9 cellular contexts compared by ENCODE assay signal in genomic region chr11:57425565-57426438, GRCh38. TPM values are rescaled to one million over a fixed set of nuclear protein-coding genes. Genes with fewer than 3 reads are reported as not detected.
DNase-seq lines count a peak whose midpoint lies in the region; ATAC-seq, FAIRE-seq and TF ChIP-seq lines count a peak whose summit lies in the region.
"Had no signal": no experiment of that assay in that cellular context is flagged by ENCODE, and none has a peak within 500 bp of the region (broad histone marks: within the 10 kb centered on the region; RNA-seq: fewer than 3 reads in every experiment).

No MANE protein-coding gene starts in this region.

- H3K4me1 ChIP-seq in pancreas: peaks cover 16 to 21% (median 17%) of the 10 kb centered on the region in 3 donors

- peak overlapping the region in 3 of 4 donors; percentile 86 to 96 (median 92) for H3K27ac ChIP-seq in pancreas

- intact Hi-C loops in pancreas (cut with DNase I): no loop called here

- no peaks in the 10 kb centered on the region for H3K36me3 ChIP-seq in pancreas

- no peak for FAIRE-seq in pancreas (lab: Jason Lieb, UNC)
- no peak for FAIRE-seq in urothelium cell line (lab: Jason Lieb, UNC)

- WGBS in pancreas, 2 donors: 58% methylated on average over 15 of the region's 15 CpGs

- no peaks in the 10 kb centered on the region for H3K27me3 ChIP-seq in pancreas

- H3K4me3 ChIP-seq in GM12875 (ENCODE audit: low read depth, low read length) (peak overlapping the region; percentile 85), fibroblast of the aortic adventitia (ENCODE audit: low read depth, low read length) (peak overlapping the region; percentile 66), pancreas (peak overlapping the region in 2 of 4 donors; percentile 34 to 45)

- TF ChIP-seq CTCF in GM12875 (IDR thresholded peaks at IDR 0.05; ENCODE audit: borderline replicate concordance, insufficient read depth, low read depth, low read length) (no peak), fibroblast of the aortic adventitia (IDR thresholded peaks at IDR 0.05; ENCODE audit: insufficient read depth, low read length) (no peak), pancreas (IDR thresholded peaks at IDR 0.05) (no peak)

- no peaks in the 10 kb centered on the region for H3K9me3 ChIP-seq in pancreas

- ATAC-seq in pancreas (peak in 3 of 4 donors; percentile 2 to 17 (median 3)), HG03354 (IDR thresholded peaks at IDR 0.05; ENCODE audit: poor library complexity, severe bottlenecking, unreplicated experiment) (no peak)

- DNase-seq in activated CD8-positive, alpha-beta memory T cell treated with anti-CD3 and anti-CD28 coated beads for 24 hours: peak; percentile 76
- DNase-seq in fibroblast of the aortic adventitia (ENCODE audit: low read depth): peak; percentile 80
- peak in 4 of 6 donors; percentile 18 to 36 (median 22) for DNase-seq in pancreas
- DNase-seq in NCI-H2196 (lab: John Stamatoyannopoulos, UW; ENCODE audit: unreplicated experiment): no peak
- DNase-seq in urothelium cell line (ENCODE audit: low spot score): no peak
- DNase-seq in NCI-H226: no peak

RNA-seq across cellular contexts. Expression of gene SLC43A3, which starts 1.1 kb away (rescaled TPM):
- total RNA-seq in fibroblast of the aortic adventitia (ENCODE audit: low replicate concordance) (44.3 and 74.3 TPM in 2 replicates), pancreas (10 to 100 TPM in 5 of 6 donors, 1 to 10 TPM in 1; 6.7 to 34.9 (median 10.8) TPM)
- 10 to 100 TPM; 16.4 to 18.2 TPM for polyA plus RNA-seq in pancreas

RNA-seq across cellular contexts. Expression of gene RTN4RL2, which starts 34.5 kb away (rescaled TPM):
- total RNA-seq in fibroblast of the aortic adventitia (ENCODE audit: low replicate concordance): 0.09 and 0.90 TPM in 2 replicates
- 1 to 10 TPM in 3 of 6 donors, under 1 TPM in 3; 0.55 to 2.7 (median 1.1) TPM for total RNA-seq in pancreas
- polyA plus RNA-seq in pancreas: 1 to 10 TPM; 1.4 to 2.6 TPM

RNA-seq across cellular contexts. Expression of gene PRG2, which starts 35.4 kb away (rescaled TPM):
- not detected in 2 replicates for total RNA-seq in fibroblast of the aortic adventitia (ENCODE audit: low replicate concordance)
- not detected for total RNA-seq in pancreas
- under 1 TPM; 0.57 to 0.96 TPM for polyA plus RNA-seq in pancreas

RNA-seq across cellular contexts. Expression of gene PRG3, which starts 44.9 kb away (rescaled TPM):
- total RNA-seq in fibroblast of the aortic adventitia (ENCODE audit: low replicate concordance) (not detected in 2 replicates), pancreas (not detected)
- polyA plus RNA-seq in pancreas: not detected
- total RNA-seq: pulmonary artery endothelial cell had no signal

Comparison
In these comparisons a context has a peak if more than half of its experiments do, and no peak if none do; other contexts are left out.
1. DNase-seq: peak in activated CD8-positive, alpha-beta memory T cell treated with anti-CD3 and anti-CD28 coated beads for 24 hours (single experiment), fibroblast of the aortic adventitia (single experiment) and pancreas (4 of 6); none in NCI-H2196 (single experiment), urothelium cell line (single experiment) and NCI-H226 (single experiment).